Comparison of ENCODE assay signal across 8 cellular contexts in the genomic region with DNA sequence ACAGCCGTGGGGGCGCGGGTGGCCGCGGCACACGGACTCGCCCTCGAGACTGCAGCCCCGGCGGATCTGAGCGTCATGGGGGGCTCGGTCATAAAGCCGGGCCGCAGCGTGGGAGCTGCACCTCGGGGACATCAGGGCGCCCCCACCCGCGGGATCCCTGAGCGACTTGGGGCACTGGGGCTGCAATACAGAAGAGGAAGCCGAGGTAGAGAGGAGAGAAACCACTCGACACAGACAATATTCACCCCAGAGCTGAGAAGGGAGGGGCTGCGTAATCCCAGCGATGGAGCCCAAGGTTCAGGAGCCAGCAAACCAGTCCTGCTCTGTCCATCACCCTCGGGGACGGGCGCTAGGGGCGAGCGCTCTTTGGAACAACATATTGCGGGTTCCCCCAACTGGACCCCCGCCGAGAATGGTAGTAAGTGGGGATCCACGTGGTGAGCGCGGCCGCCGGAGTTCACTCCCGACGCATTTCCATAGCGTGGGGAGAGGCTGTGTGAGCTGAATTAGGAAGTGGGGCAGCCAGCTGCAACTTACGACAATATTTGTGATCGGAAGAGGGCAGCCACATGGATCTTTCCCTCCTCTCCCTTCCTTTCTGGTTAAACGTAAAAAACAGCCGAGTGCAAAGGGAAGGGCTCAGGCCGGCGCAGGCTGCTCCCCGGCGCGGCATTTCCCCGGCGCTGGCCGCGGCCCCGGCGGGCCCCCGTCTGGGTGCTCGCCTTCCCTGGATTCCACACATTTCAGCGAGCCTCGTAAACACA. TPM values are rescaled to one million over a fixed set of nuclear protein-coding genes. Genes with fewer than 3 reads are reported as not detected.
DNase-seq lines count a peak whose midpoint lies in the region; ATAC-seq and TF ChIP-seq lines count a peak whose summit lies in the region.

No MANE protein-coding gene starts in this region.

- H3K9me3 Mint-ChIP-seq in activated naive CD8-positive, alpha-beta T cell treated with anti-CD3 and anti-CD28 coated beads for 36 hours, result no peaks in the 10 kb centered on the region

- H3K36me3 ChIP-seq in NT2/D1 (ENCODE audit: insufficient read depth, insufficient read length, low read length) (peaks cover 41% of the 10 kb centered on the region), heart left ventricle (no peaks in the 10 kb centered on the region)

- WGBS in heart left ventricle, 4 donors, result 0 to 1% (median 0%) methylated on average over 39 to 59 of the region's 59 CpGs

- H3K27me3 ChIP-seq in NT2/D1 (ENCODE audit: insufficient read depth, insufficient read length) (no peaks in the 10 kb centered on the region), heart left ventricle (peaks cover 0 to 46% (median 0%) of the 10 kb centered on the region in 9 donors)

- H3K4me1 Mint-ChIP-seq in activated naive CD8-positive, alpha-beta T cell treated with anti-CD3 and anti-CD28 coated beads for 36 hours, result peaks cover 34% of the 10 kb centered on the region

- peak overlapping the region; percentile 72 for H3K27ac Mint-ChIP-seq in activated naive CD8-positive, alpha-beta T cell treated with anti-CD3 and anti-CD28 coated beads for 36 hours

- TF ChIP-seq CTCF in heart left ventricle (IDR thresholded peaks at IDR 0.05), result peak in 1 of 12 donors; percentile 13

- no peaks in the 10 kb centered on the region for H3K27me3 Mint-ChIP-seq in activated naive CD8-positive, alpha-beta T cell treated with anti-CD3 and anti-CD28 coated beads for 36 hours

- H3K4me1 ChIP-seq in NT2/D1 (ENCODE audit: insufficient read depth, insufficient read length) (no peaks in the 10 kb centered on the region), heart left ventricle (peaks cover 0 to 47% (median 19%) of the 10 kb centered on the region in 12 donors)

- peak in 1 of 2 donors; percentile 42 for TF ChIP-seq POLR2A in heart left ventricle (IDR thresholded peaks at IDR 0.05)

- intact Hi-C loops in heart left ventricle (cut with DNase I), result loop anchor here in 8 of 10 donors (5.0 to 10.0 kb wide), 6 partner anchors 45 to 710 kb away; a partner anchor contains a TSS

- peak overlapping the region; percentile 91 for H3K4me3 Mint-ChIP-seq in activated naive CD8-positive, alpha-beta T cell treated with anti-CD3 and anti-CD28 coated beads for 36 hours

- H3K9me3 ChIP-seq in NT2/D1 (ENCODE audit: insufficient read depth, low read length) (no peaks in the 10 kb centered on the region), heart left ventricle (no peaks in the 10 kb centered on the region)

- peak overlapping the region; percentile 91 for H3K4me3 ChIP-seq in NT2/D1 (ENCODE audit: insufficient read length, low read depth)
- peak overlapping the region; percentile 66 to 96 (median 76) for H3K4me3 ChIP-seq in heart left ventricle

- peak; percentile 2 for ATAC-seq in HG02798 (IDR thresholded peaks at IDR 0.05; ENCODE audit: poor library complexity, unreplicated experiment)
- peak in 2 of 4 donors; percentile 4 to 29 for ATAC-seq in heart left ventricle
- ATAC-seq in GM18873 (IDR thresholded peaks at IDR 0.05; ENCODE audit: low FRiP score, unreplicated experiment), result no peak

- peak; percentile 61 for DNase-seq in ELR (ENCODE audit: low read depth)
- no peak for DNase-seq in NT2/D1 (ENCODE audit: low read depth, low spot score)
- peak; percentile 34 for DNase-seq in activated naive CD8-positive, alpha-beta T cell treated with anti-CD3 and anti-CD28 coated beads for 36 hours
- DNase-seq in heart left ventricle, result peak; percentile 40 to 71 (median 54)
- peak; percentile 80 for DNase-seq in pons (ENCODE audit: low spot score)
- no peak for DNase-seq in COLO829 (ENCODE audit: low spot score)

- peaks cover 2% of the 10 kb centered on the region for H3K36me3 Mint-ChIP-seq in activated naive CD8-positive, alpha-beta T cell treated with anti-CD3 and anti-CD28 coated beads for 36 hours

- peak overlapping the region; percentile 96 for H3K9ac ChIP-seq in NT2/D1 (ENCODE audit: insufficient read length, low read depth)

- peak overlapping the region; percentile 88 to 99 (median 92) for H3K27ac ChIP-seq in heart left ventricle

RNA-seq across cellular contexts. Expression of a gene that starts 9.9 kb away (rescaled TPM):
- 1 to 10 TPM; 4.8 to 6.1 TPM for total RNA-seq in activated naive CD8-positive, alpha-beta T cell treated with anti-CD3 and anti-CD28 coated beads for 36 hours
- total RNA-seq in heart left ventricle, result 10 to 100 TPM in 2 of 9 donors, 1 to 10 TPM in 7; 2.9 to 15.2 (median 6.6) TPM
- 1 to 10 TPM; 2.2 to 3.8 TPM for polyA plus RNA-seq in heart left ventricle

Comparison
In these comparisons a context has a peak if more than half of its experiments do, and no peak if none do; other contexts are left out.
1. DNase-seq: peak in ELR (single experiment), activated naive CD8-positive, alpha-beta T cell treated with anti-CD3 and anti-CD28 coated beads for 36 hours (single experiment), heart left ventricle (5 of 5) and pons (single experiment); none in NT2/D1 (single experiment) and COLO829 (single experiment).